In genomic region chr11:1348146-1348545, GRCh38 we compare ENCODE assay signal across 16 cellular contexts.
"Had no signal": no experiment of that assay in that cellular context is flagged by ENCODE, and none has a peak within 500 bp of the region (broad histone marks: within the 10 kb centered on the region; RNA-seq: fewer than 3 reads in every experiment).

No MANE protein-coding gene starts in this region.

- H3K4me1 ChIP-seq: colonic mucosa, heart right ventricle, left ventricle myocardium inferior, uterus had no signal

- H3K9me3 Mint-ChIP-seq: naive B cell, nephron had no signal

- H3K27ac Mint-ChIP-seq: naive B cell, nephron had no signal

- H3K27me3 Mint-ChIP-seq: naive B cell had no signal

- H3K36me3 Mint-ChIP-seq: naive B cell had no signal

- H3K27ac ChIP-seq: colonic mucosa, heart right ventricle, left ventricle myocardium inferior, neutrophil, uterus had no signal

- ATAC-seq: heart right ventricle had no signal

- H3K27me3 ChIP-seq: uterus had no signal

- H3K4me1 Mint-ChIP-seq: nephron had no signal

- H3K36me3 ChIP-seq: colonic mucosa, heart right ventricle, left ventricle myocardium inferior, neutrophil, uterus had no signal

- H3K4me3 ChIP-seq: colonic mucosa, heart right ventricle, left ventricle myocardium inferior, lung, uterus had no signal

- H3K4me3 Mint-ChIP-seq: nephron had no signal

- H3K9me3 ChIP-seq: colonic mucosa, heart right ventricle, left ventricle myocardium inferior, neutrophil, uterus had no signal

- DNase-seq: cerebellar nuclear complex; colonic mucosa; dermis blood vessel endothelial cell; effector CD4-positive, alpha-beta T cell; heart right ventricle; left ventricle myocardium inferior; mesenchymal stem cell; naive B cell; small intestine; stimulated activated CD4-positive, alpha-beta T cell treated with anti-CD3 and anti-CD28 coated beads, Interleukin-2, amount 100 ng/mL, for 48 hours; stimulated activated naive CD4-positive, alpha-beta T cell treated with Interleukin-2 at 50 U/mL for 16 hours; trophoblast cell; uterus had no signal
